1 cellular context compared by ENCODE assay signal in the genomic region with DNA sequence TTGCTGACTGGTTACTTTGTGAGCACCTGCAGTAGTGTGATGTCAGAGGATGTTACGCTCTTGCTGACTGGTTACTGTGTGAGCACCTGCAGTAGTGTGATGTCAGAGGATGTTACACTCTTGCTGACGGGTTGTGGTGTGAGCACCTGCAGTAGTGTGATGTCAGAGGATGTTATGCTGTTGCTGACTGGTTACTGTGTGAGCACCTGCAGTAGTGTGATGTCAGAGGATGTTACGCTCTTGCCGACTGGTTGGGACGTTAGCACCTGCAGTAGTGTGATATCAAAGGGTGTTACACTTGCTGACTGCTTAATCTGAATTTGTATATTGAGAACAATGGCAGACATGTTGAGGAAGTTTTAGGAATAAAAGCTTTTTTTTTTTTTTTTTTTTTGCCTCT.
A peak's percentile ranks its signal among the peaks of the same experiment; 100 is the strongest.
TF ChIP-seq lines count a peak whose summit lies in the region.
"Not testable (repeated sequence)": the region's sequence is repeated elsewhere in the genome, so short reads cannot be mapped to it uniquely, and the experiment has no call there.

No MANE protein-coding gene starts in this region.

TF ChIP-seq in K562, 482 proteins besides CTCF, POLR2A, EP300 and RAD21:
- TF ChIP-seq GABPB1 (CRISPR knock-in tag; IDR thresholded peaks at IDR 0.05) (0 out of 2 replicates have a peak, but pooled peaks have one; percentile 34), CREB1 (CRISPR knock-in tag; IDR thresholded peaks at IDR 0.05) (0 out of 2 replicates have a peak, but pooled peaks have one; percentile 26)
- TF ChIP-seq CREB1 (IDR thresholded peaks at IDR 0.05) = not testable (repeated sequence)
TF ChIP-seq in K562: peak in this region for 2; not testable (repeated sequence) for 480.
